In genomic region chr21:23664193-23664694, GRCh38 we compare ENCODE assay signal across 28 cellular contexts.
"Had no signal": no experiment of that assay in that cellular context is flagged by ENCODE, and none has a peak within 500 bp of the region (broad histone marks: within the 10 kb centered on the region; RNA-seq: fewer than 3 reads in every experiment).

No MANE protein-coding gene starts in this region.

- H3K27me3 Mint-ChIP-seq: activated B cell treated with CpG ODN at 0.5 μM for 24 hours; activated CD8-positive, alpha-beta T cell treated with anti-CD3 and anti-CD28 coated beads for 36 hours; activated T-helper 17 cell treated with anti-CD3 and anti-CD28 coated beads, Interleukin-2, amount 50 U/mL, for 72 hours; stimulated activated naive B cell treated with anti-CD40 and anti-IgM and Interleukin-4, amounts not matched to agents 10 μg/mL and 1 μg/mL and 100 μg/mL, for 72 hours had no signal

- H3K9me3 Mint-ChIP-seq: activated B cell treated with CpG ODN at 0.5 μM for 24 hours; activated CD8-positive, alpha-beta T cell treated with anti-CD3 and anti-CD28 coated beads for 36 hours; activated T-cell treated with anti-CD3 and anti-CD28 coated beads, Interleukin-2, amount 50 U/mL, for 4 hours; activated T-helper 17 cell treated with anti-CD3 and anti-CD28 coated beads, Interleukin-2, amount 50 U/mL, for 72 hours; naive thymus-derived CD8-positive, alpha-beta T cell; stimulated activated naive B cell treated with anti-CD40 and anti-IgM and Interleukin-4, amounts not matched to agents 10 μg/mL and 1 μg/mL and 100 μg/mL, for 72 hours had no signal

- ATAC-seq: activated CD8-positive, alpha-beta T cell treated with anti-CD3 and anti-CD28 coated beads for 36 hours; activated T-cell treated with anti-CD3 and anti-CD28 coated beads, Interleukin-2, amount 50 U/mL, for 4 hours; activated T-helper 17 cell treated with anti-CD3 and anti-CD28 coated beads, Interleukin-2, amount 50 U/mL, for 72 hours; esophagus mucosa; left colon; naive thymus-derived CD8-positive, alpha-beta T cell; right cardiac atrium; stimulated activated naive B cell treated with anti-CD40 and anti-IgM and Interleukin-4, amounts not matched to agents 10 μg/mL and 1 μg/mL and 100 μg/mL, for 72 hours had no signal

- H3K4me1 Mint-ChIP-seq: activated B cell treated with CpG ODN at 0.5 μM for 24 hours; activated T-helper 17 cell treated with anti-CD3 and anti-CD28 coated beads, Interleukin-2, amount 50 U/mL, for 72 hours; immature natural killer cell; naive thymus-derived CD8-positive, alpha-beta T cell; stimulated activated naive B cell treated with anti-CD40 and anti-IgM and Interleukin-4, amounts not matched to agents 10 μg/mL and 1 μg/mL and 100 μg/mL, for 72 hours had no signal

- H3K4me1 ChIP-seq: stomach, thyroid gland, upper lobe of left lung had no signal

- H3K4me3 ChIP-seq: stomach, thyroid gland, upper lobe of left lung had no signal

- H3K27ac Mint-ChIP-seq: activated B cell treated with CpG ODN at 0.5 μM for 24 hours; activated CD8-positive, alpha-beta T cell treated with anti-CD3 and anti-CD28 coated beads for 36 hours; activated T-helper 17 cell treated with anti-CD3 and anti-CD28 coated beads, Interleukin-2, amount 50 U/mL, for 72 hours; immature natural killer cell; naive thymus-derived CD8-positive, alpha-beta T cell; stimulated activated naive B cell treated with anti-CD40 and anti-IgM and Interleukin-4, amounts not matched to agents 10 μg/mL and 1 μg/mL and 100 μg/mL, for 72 hours had no signal

- H3K9me3 ChIP-seq: stomach, thyroid gland, upper lobe of left lung had no signal

- H3K27ac ChIP-seq: brain microvascular endothelial cell, stomach, thyroid gland, upper lobe of left lung had no signal

- DNase-seq: activated B cell treated with CpG ODN at 0.5 μM for 24 hours; activated CD4-positive, alpha-beta T cell treated with anti-CD3 and anti-CD28 coated beads, Interleukin-2, amount 50 U/mL, for 1 hour; activated CD8-positive, alpha-beta T cell treated with anti-CD3 and anti-CD28 coated beads for 36 hours; activated gamma-delta T cell treated with Interleukin-2 at 50 U/mL for 16 hours; activated naive CD4-positive, alpha-beta T cell treated with anti-CD3 and anti-CD28 coated beads, Interleukin-2, amount 50 U/mL, for 16 hours; activated T-cell treated with anti-CD3 and anti-CD28 coated beads, Interleukin-2, amount 50 U/mL, for 4 hours; amniotic stem cell; brain microvascular endothelial cell; caudate nucleus; cortex of kidney; foreskin fibroblast; head of caudate nucleus; hypothalamus; immature natural killer cell; kidney; left colon; midbrain; naive thymus-derived CD8-positive, alpha-beta T cell; posterior cingulate gyrus; right cardiac atrium; stimulated activated CD4-positive, alpha-beta T cell treated with anti-CD3 and anti-CD28 coated beads, Interleukin-15, amount 100 ng/mL, for 24 hours; stimulated activated CD4-positive, alpha-beta T cell treated with anti-CD3 and anti-CD28 coated beads, Interleukin-2, amount 100 ng/mL, for 24 hours; stimulated activated naive B cell treated with anti-CD40 and anti-IgM and Interleukin-4, amounts not matched to agents 10 μg/mL and 1 μg/mL and 100 μg/mL, for 72 hours; stomach; thyroid gland; upper lobe of left lung had no signal

- H3K4me3 Mint-ChIP-seq: activated B cell treated with CpG ODN at 0.5 μM for 24 hours; activated CD8-positive, alpha-beta T cell treated with anti-CD3 and anti-CD28 coated beads for 36 hours; activated T-cell treated with anti-CD3 and anti-CD28 coated beads, Interleukin-2, amount 50 U/mL, for 4 hours; activated T-helper 17 cell treated with anti-CD3 and anti-CD28 coated beads, Interleukin-2, amount 50 U/mL, for 72 hours; immature natural killer cell; naive thymus-derived CD8-positive, alpha-beta T cell; stimulated activated naive B cell treated with anti-CD40 and anti-IgM and Interleukin-4, amounts not matched to agents 10 μg/mL and 1 μg/mL and 100 μg/mL, for 72 hours had no signal

- H3K36me3 ChIP-seq: brain microvascular endothelial cell, stomach, thyroid gland, upper lobe of left lung had no signal

- H3K27me3 ChIP-seq: brain microvascular endothelial cell, stomach, thyroid gland, upper lobe of left lung had no signal

- H3K36me3 Mint-ChIP-seq: naive thymus-derived CD8-positive, alpha-beta T cell; stimulated activated naive B cell treated with anti-CD40 and anti-IgM and Interleukin-4, amounts not matched to agents 10 μg/mL and 1 μg/mL and 100 μg/mL, for 72 hours had no signal
